Comparison of ENCODE assay signal across 19 cellular contexts in genomic region chr19:6813659-6814058, GRCh38. TPM values are rescaled to one million over a fixed set of nuclear protein-coding genes. Genes with fewer than 3 reads are reported as not detected.
DNase-seq lines count a peak whose midpoint lies in the region; ATAC-seq and TF ChIP-seq lines count a peak whose summit lies in the region.
"Had no signal": no experiment of that assay in that cellular context is flagged by ENCODE, and none has a peak within 500 bp of the region (broad histone marks: within the 10 kb centered on the region; RNA-seq: fewer than 3 reads in every experiment).

No MANE protein-coding gene starts in this region.

- peaks cover 9% of the 10 kb centered on the region for H3K4me1 ChIP-seq in PC-9 (replicated peaks; ENCODE audit: insufficient read depth)
- H3K4me1 ChIP-seq: A549 had no signal

- H3F3A ChIP-seq in PC-9 (ENCODE audit: insufficient read depth, low read depth) = peaks cover 6% of the 10 kb centered on the region; the same call in 1 of the 2 replicates

- H3K36me3 ChIP-seq in PC-9 (ENCODE audit: low read depth) (no peaks in the 10 kb centered on the region), WERI-Rb-1 (no peaks in the 10 kb centered on the region)
- H3K36me3 ChIP-seq: MG63 had no signal

- H3K27me3 ChIP-seq in PC-9 (ENCODE audit: insufficient read depth, low read depth) = no peaks in the 10 kb centered on the region
- H3K27me3 ChIP-seq in WERI-Rb-1 (ENCODE audit: insufficient read depth, low read depth, severe bottlenecking) = peaks cover 58% of the 10 kb centered on the region
- H3K27me3 ChIP-seq: MG63 had no signal

- intact Hi-C loops in PC-9 (cut with micrococcal nuclease; ENCODE audit: unreplicated experiment) = no loop called here
- intact Hi-C loops in posterior vena cava (cut with DNase I) = no loop called here

- DNase-seq in activated CD8-positive, alpha-beta memory T cell treated with anti-CD3 and anti-CD28 coated beads, Interleukin-2, amount 10 ng/mL, durations not matched to agents 7 days and 5 days = no peak
- DNase-seq in activated CD8-positive, alpha-beta memory T cell treated with anti-CD3 and anti-CD28 coated beads, Interleukin-2, amount 50 U/mL, for 48 hours = no peak
- DNase-seq in PC-9 (no peak), posterior vena cava (ENCODE audit: low spot score) (peak; percentile 10), WERI-Rb-1 (no peak), GM19238 (ENCODE audit: insufficient read length, low spot score) (no peak), EL (no peak)
- DNase-seq in activated naive CD8-positive, alpha-beta T cell treated with anti-CD3 and anti-CD28 coated beads, Interleukin-2, amount 10 ng/mL, durations not matched to agents 7 days and 5 days = no peak
- DNase-seq: H9, KBM-7, left colon, MG63, NCI-H1436, NCI-H510A, SIG-M5 had no signal

- BruUV-seq in PC-9 (replicated peaks; lab: Mats Ljungman, UMichigan) = no TSS peak

- no peak overlapping the region for H3K27ac ChIP-seq in PC-9
- no peak overlapping the region for H3K27ac ChIP-seq in WERI-Rb-1
- H3K27ac ChIP-seq: A549 had no signal

- no peak overlapping the region for H2AFZ ChIP-seq in PC-9

- TF ChIP-seq CTCF in PC-9 (conservative IDR thresholded peaks at IDR 0.05) = no peak
- no peak for TF ChIP-seq CTCF in WERI-Rb-1 (IDR thresholded peaks at IDR 0.05; ENCODE audit: low read depth, low read length)

- CTCF ChIA-PET in activated CD8-positive, alpha-beta memory T cell treated with anti-CD3 and anti-CD28 coated beads, Interleukin-2, amount 10 ng/mL, durations not matched to agents 7 days and 5 days (lab: Charles Lee) = interaction anchor here (0.9 to 2.5 kb wide), 8 partner anchors 9 to 75 kb away, joined by 3 to 8 read pairs (median 4); partner anchors contain the start of gene VAV1
- CTCF ChIA-PET in PC-9 (lab: Charles Lee) = no interaction called here

- H3K4me3 Mint-ChIP-seq in activated CD8-positive, alpha-beta memory T cell treated with anti-CD3 and anti-CD28 coated beads, Interleukin-2, amount 10 ng/mL, durations not matched to agents 7 days and 5 days = no peak overlapping the region
- no peak overlapping the region for H3K4me3 Mint-ChIP-seq in activated naive CD8-positive, alpha-beta T cell treated with anti-CD3 and anti-CD28 coated beads, Interleukin-2, amount 10 ng/mL, durations not matched to agents 7 days and 5 days
- H3K4me3 Mint-ChIP-seq: activated CD4-positive, alpha-beta T cell treated with anti-CD3 and anti-CD28 coated beads, Interleukin-2, amount 10 ng/mL, durations not matched to agents 24 days and 14 days; H9; type B pancreatic cell had no signal

- H3K9me3 ChIP-seq in PC-9 (ENCODE audit: insufficient read depth, low read depth) = no peaks in the 10 kb centered on the region
- H3K9me3 ChIP-seq in WERI-Rb-1 (ENCODE audit: severe bottlenecking) = no peaks in the 10 kb centered on the region
- H3K9me3 ChIP-seq: A549, MG63 had no signal

- H3K36me3 Mint-ChIP-seq in activated CD8-positive, alpha-beta memory T cell treated with anti-CD3 and anti-CD28 coated beads, Interleukin-2, amount 10 ng/mL, durations not matched to agents 7 days and 5 days = peaks cover 46% of the 10 kb centered on the region
- peaks cover 55% of the 10 kb centered on the region for H3K36me3 Mint-ChIP-seq in activated naive CD8-positive, alpha-beta T cell treated with anti-CD3 and anti-CD28 coated beads, Interleukin-2, amount 10 ng/mL, durations not matched to agents 7 days and 5 days
- H3K36me3 Mint-ChIP-seq: type B pancreatic cell had no signal

- H3K27me3 Mint-ChIP-seq in activated CD8-positive, alpha-beta memory T cell treated with anti-CD3 and anti-CD28 coated beads, Interleukin-2, amount 10 ng/mL, durations not matched to agents 7 days and 5 days = no peaks in the 10 kb centered on the region
- H3K27me3 Mint-ChIP-seq in activated naive CD8-positive, alpha-beta T cell treated with anti-CD3 and anti-CD28 coated beads, Interleukin-2, amount 10 ng/mL, durations not matched to agents 7 days and 5 days = no peaks in the 10 kb centered on the region
- H3K27me3 Mint-ChIP-seq: activated CD4-positive, alpha-beta T cell treated with anti-CD3 and anti-CD28 coated beads, Interleukin-2, amount 10 ng/mL, durations not matched to agents 24 days and 14 days had no signal

- peaks cover 4% of the 10 kb centered on the region for H3K9me3 Mint-ChIP-seq in activated CD8-positive, alpha-beta memory T cell treated with anti-CD3 and anti-CD28 coated beads, Interleukin-2, amount 10 ng/mL, durations not matched to agents 7 days and 5 days (ENCODE audit: low read depth)
- peaks cover 9% of the 10 kb centered on the region for H3K9me3 Mint-ChIP-seq in activated naive CD8-positive, alpha-beta T cell treated with anti-CD3 and anti-CD28 coated beads, Interleukin-2, amount 10 ng/mL, durations not matched to agents 7 days and 5 days

- POLR2A ChIA-PET in PC-9 (lab: Charles Lee; ENCODE audit: unreplicated experiment) = interaction anchor here (0.7 kb wide), 1 partner anchor 515 kb away, joined by 12 read pairs; no protein-coding TSS in a partner anchor
- POLR2A ChIA-PET in activated naive CD8-positive, alpha-beta T cell treated with anti-CD3 and anti-CD28 coated beads, Interleukin-2, amount 10 ng/mL, durations not matched to agents 7 days and 5 days (lab: Charles Lee) = interaction anchor here (0.8 to 2.1 kb wide), 2 partner anchors 12 to 14 kb away, joined by 3 to 7 read pairs; no protein-coding TSS in a partner anchor

- 0 out of 2 replicates have a peak, but pooled peaks cover 3% of the 10 kb centered on the region for H3K9me2 ChIP-seq in PC-9 (ENCODE audit: insufficient read depth)

- peak overlapping the region; percentile 51 for H3K27ac Mint-ChIP-seq in activated CD8-positive, alpha-beta memory T cell treated with anti-CD3 and anti-CD28 coated beads, Interleukin-2, amount 10 ng/mL, durations not matched to agents 7 days and 5 days
- no peak overlapping the region for H3K27ac Mint-ChIP-seq in activated naive CD8-positive, alpha-beta T cell treated with anti-CD3 and anti-CD28 coated beads, Interleukin-2, amount 10 ng/mL, durations not matched to agents 7 days and 5 days
- H3K27ac Mint-ChIP-seq: H9, type B pancreatic cell had no signal

- H3K4me1 Mint-ChIP-seq in activated CD8-positive, alpha-beta memory T cell treated with anti-CD3 and anti-CD28 coated beads, Interleukin-2, amount 10 ng/mL, durations not matched to agents 7 days and 5 days = peaks cover 60% of the 10 kb centered on the region
- peaks cover 50% of the 10 kb centered on the region for H3K4me1 Mint-ChIP-seq in activated naive CD8-positive, alpha-beta T cell treated with anti-CD3 and anti-CD28 coated beads, Interleukin-2, amount 10 ng/mL, durations not matched to agents 7 days and 5 days
- H3K4me1 Mint-ChIP-seq: H9 had no signal

- H3K4me3 ChIP-seq in PC-9 (no peak overlapping the region), WERI-Rb-1 (ENCODE audit: low read depth, low read length) (no peak overlapping the region)
- H3K4me3 ChIP-seq: A549, MG63 had no signal

- peak overlapping the region; percentile 26; the same call in 1 of the 2 replicates for H3K4me2 ChIP-seq in PC-9
- H3K4me2 ChIP-seq: A549 had no signal

- no peaks in the 10 kb centered on the region for H3K79me2 ChIP-seq in PC-9 (ENCODE audit: low read depth)

- peak; percentile 40 for ATAC-seq in activated CD8-positive, alpha-beta memory T cell treated with anti-CD3 and anti-CD28 coated beads, Interleukin-2, amount 10 ng/mL, durations not matched to agents 7 days and 5 days
- peak; percentile 32 for ATAC-seq in activated naive CD8-positive, alpha-beta T cell treated with anti-CD3 and anti-CD28 coated beads, Interleukin-2, amount 10 ng/mL, durations not matched to agents 7 days and 5 days (ENCODE audit: low read depth)
- ATAC-seq: A549, left colon, Panc1 had no signal

- H4K20me1 ChIP-seq in PC-9 (ENCODE audit: insufficient read depth) = no peaks in the 10 kb centered on the region

RNA-seq across cellular contexts. Expression of gene VAV1, which starts 41.2 kb away (rescaled TPM):
- total RNA-seq in activated CD8-positive, alpha-beta memory T cell treated with anti-CD3 and anti-CD28 coated beads, Interleukin-2, amount 10 ng/mL, durations not matched to agents 7 days and 5 days = 100 to 1,000 TPM in 1 of 2 experiments, 10 to 100 TPM in 1; 98.5 to 114 TPM
- 7.5 and 8.2 TPM in 2 replicates for total RNA-seq in PC-9 (2021)
- total RNA-seq in activated naive CD8-positive, alpha-beta T cell treated with anti-CD3 and anti-CD28 coated beads, Interleukin-2, amount 10 ng/mL, durations not matched to agents 7 days and 5 days = 100 to 1,000 TPM; 108 to 113 TPM
- total RNA-seq in posterior vena cava = 1 to 10 TPM; 6.4 to 7.8 TPM

RNA-seq across cellular contexts. Expression of gene SH2D3A, which starts 46.4 kb away (rescaled TPM):
- 10 to 100 TPM; 13.8 to 22.3 TPM for total RNA-seq in activated CD8-positive, alpha-beta memory T cell treated with anti-CD3 and anti-CD28 coated beads, Interleukin-2, amount 10 ng/mL, durations not matched to agents 7 days and 5 days
- total RNA-seq in PC-9 (2021) (43.3 and 43.4 TPM in 2 replicates), posterior vena cava (under 1 TPM; 0.37 to 0.52 TPM)
- total RNA-seq in activated naive CD8-positive, alpha-beta T cell treated with anti-CD3 and anti-CD28 coated beads, Interleukin-2, amount 10 ng/mL, durations not matched to agents 7 days and 5 days = 10 to 100 TPM; 35.5 to 35.7 TPM

Comparison
In these comparisons a context has a peak if more than half of its experiments do, and no peak if none do; other contexts are left out.
1. RNA of gene VAV1, which starts 41.2 kb away (total RNA-seq): 98.5 to 114 TPM in activated CD8-positive, alpha-beta memory T cell treated with anti-CD3 and anti-CD28 coated beads, Interleukin-2, amount 10 ng/mL, durations not matched to agents 7 days and 5 days and 108 to 113 TPM in activated naive CD8-positive, alpha-beta T cell treated with anti-CD3 and anti-CD28 coated beads, Interleukin-2, amount 10 ng/mL, durations not matched to agents 7 days and 5 days; 6.4 to 7.8 TPM in posterior vena cava and 7.5 to 8.2 TPM in PC-9; every median in the first group is over 10 times any median in the second.
2. RNA of gene SH2D3A, which starts 46.4 kb away (total RNA-seq): 43.3 to 43.4 TPM in PC-9, 35.5 to 35.7 TPM in activated naive CD8-positive, alpha-beta T cell treated with anti-CD3 and anti-CD28 coated beads, Interleukin-2, amount 10 ng/mL, durations not matched to agents 7 days and 5 days and 13.8 to 22.3 TPM in activated CD8-positive, alpha-beta memory T cell treated with anti-CD3 and anti-CD28 coated beads, Interleukin-2, amount 10 ng/mL, durations not matched to agents 7 days and 5 days; 0.37 to 0.52 TPM in posterior vena cava; every median in the first group is over 4 times any median in the second.